ENCODE assay signal across 8 cellular contexts in genomic region chr17:81429353-81429774, GRCh38. TPM values are rescaled to one million over a fixed set of nuclear protein-coding genes. Genes with fewer than 3 reads are reported as not detected.
DNase-seq lines count a peak whose midpoint lies in the region; ATAC-seq and TF ChIP-seq lines count a peak whose summit lies in the region.

No MANE protein-coding gene starts in this region.

- TF ChIP-seq CTCF in coronary artery (IDR thresholded peaks at IDR 0.05) = no peak
- TF ChIP-seq CTCF in endothelial cell (IDR thresholded peaks at IDR 0.05; ENCODE audit: unreplicated experiment) = no peak

- H3K9me3 Mint-ChIP-seq in naive thymus-derived CD8-positive, alpha-beta T cell = no peaks in the 10 kb centered on the region
- H3K9me3 Mint-ChIP-seq in endothelial cell (ENCODE audit: unreplicated experiment) = no peaks in the 10 kb centered on the region

- POLR2A ChIA-PET in naive thymus-derived CD8-positive, alpha-beta T cell (lab: Charles Lee) = interaction anchor here (0.7 to 1.0 kb wide), 2 partner anchors 9 to 23 kb away, joined by 3 read pairs; no protein-coding TSS in a partner anchor

- peak overlapping the region in 3 of 10 donors; percentile 19 to 57 (median 48) for H3K4me3 Mint-ChIP-seq in naive thymus-derived CD8-positive, alpha-beta T cell
- H3K4me3 Mint-ChIP-seq in endothelial cell (ENCODE audit: unreplicated experiment) = no peak overlapping the region

- H3K27ac Mint-ChIP-seq in naive thymus-derived CD8-positive, alpha-beta T cell = no peak overlapping the region
- H3K27ac Mint-ChIP-seq in endothelial cell (ENCODE audit: unreplicated experiment) = no peak overlapping the region

- peak; percentile 33 to 42 for ATAC-seq in naive thymus-derived CD8-positive, alpha-beta T cell
- ATAC-seq in GM18519 (IDR thresholded peaks at IDR 0.05; ENCODE audit: low FRiP score, unreplicated experiment) = no peak

- peaks cover 5 to 28% (median 18%) of the 10 kb centered on the region in 4 donors for H3K4me1 Mint-ChIP-seq in naive thymus-derived CD8-positive, alpha-beta T cell
- H3K4me1 Mint-ChIP-seq in endothelial cell (ENCODE audit: unreplicated experiment) = no peaks in the 10 kb centered on the region

- peak overlapping the region; percentile 8 to 20 for H3K27ac ChIP-seq in coronary artery

- in situ Hi-C loops in G401 (cut with HindIII; ENCODE audit: low sequenced_read_pairs) = no loop called here

- peaks cover 0 to 2% (median 0%) of the 10 kb centered on the region in 3 donors for H3K36me3 Mint-ChIP-seq in naive thymus-derived CD8-positive, alpha-beta T cell
- H3K36me3 Mint-ChIP-seq in endothelial cell (ENCODE audit: low read depth, unreplicated experiment) = no peaks in the 10 kb centered on the region

- H3K27me3 Mint-ChIP-seq in naive thymus-derived CD8-positive, alpha-beta T cell = peaks cover 2 to 48% (median 8%) of the 10 kb centered on the region in 5 donors
- peaks cover 2% of the 10 kb centered on the region for H3K27me3 Mint-ChIP-seq in endothelial cell (ENCODE audit: unreplicated experiment)

- H3K4me3 ChIP-seq in coronary artery = peak overlapping the region; percentile 62

- DNase-seq in G401 (ENCODE audit: low spot score) = peak; percentile 78
- peak; percentile 97 for DNase-seq in NCI-H345 (lab: John Stamatoyannopoulos, UW)
- peak; percentile 85 for DNase-seq in coronary artery (ENCODE audit: low spot score)
- DNase-seq in naive thymus-derived CD8-positive, alpha-beta T cell = peak in 1 of 10 donors; percentile 25
- no peak for DNase-seq in endothelial cell (ENCODE audit: low spot score)
- DNase-seq in NOMO-1 (lab: John Stamatoyannopoulos, UW; ENCODE audit: unreplicated experiment in 2 of 2) = no peak
- DNase-seq in activated effector memory CD4-positive, alpha-beta T cell treated with Interleukin-2 at 50 U/mL for 16 hours = no peak

RNA-seq across cellular contexts. Expression of gene BAHCC1, which starts 34.1 kb away (rescaled TPM):
- total RNA-seq in G401 (2014; rRNA removed; shearing (Covaris generic)) = 5.3 and 9.6 TPM in 2 replicates
- not detected for total RNA-seq in naive thymus-derived CD8-positive, alpha-beta T cell
- polyA plus RNA-seq in naive thymus-derived CD8-positive, alpha-beta T cell = not detected
- 10.7 TPM for total RNA-seq in endothelial cell (ENCODE audit: unreplicated experiment)

Comparison
In these comparisons a context has a peak if more than half of its experiments do, and no peak if none do; other contexts are left out.
1. DNase-seq: peak in G401 (single experiment), NCI-H345 (single experiment) and coronary artery (single experiment); none in endothelial cell (single experiment), NOMO-1 (0 of 2) and activated effector memory CD4-positive, alpha-beta T cell treated with Interleukin-2 at 50 U/mL for 16 hours (single experiment).